Comparison of ENCODE assay signal across 1 cellular context in genomic region chr15:32870240-32871033, GRCh38.
TF ChIP-seq lines count a peak whose summit lies in the region.

No MANE protein-coding gene starts in this region.

TF ChIP-seq in HEK293, 187 proteins besides CTCF, POLR2A, EP300 and RAD21 (continued from another document and continues in another):
- TF ChIP-seq INSM2 (tag by site-specific recombination; IDR thresholded peaks at IDR 0.05) (0 out of 2 replicates have a peak, but pooled peaks have one; percentile 22), SP7 (tag by site-specific recombination; IDR thresholded peaks at IDR 0.05) (peak; percentile 58), KLF17 (tag by site-specific recombination; IDR thresholded peaks at IDR 0.05) (no peak), ZBTB49 (tag by site-specific recombination; IDR thresholded peaks at IDR 0.05; ENCODE audit: low read depth) (no peak), ZNF629 (tag by site-specific recombination; IDR thresholded peaks at IDR 0.05) (peak; percentile 94), ZBTB44 (tag by site-specific recombination; IDR thresholded peaks at IDR 0.05) (no peak), ZNF560 (tag by site-specific recombination; IDR thresholded peaks at IDR 0.05; ENCODE audit: borderline replicate concordance) (no peak), ZNF155 (tag by site-specific recombination; IDR thresholded peaks at IDR 0.05) (no peak), HOXD13 (CRISPR knock-in tag; IDR thresholded peaks at IDR 0.05; ENCODE audit: borderline replicate concordance) (no peak), ZNF169 (tag by site-specific recombination; IDR thresholded peaks at IDR 0.05) (no peak), SCRT1 (tag by site-specific recombination; IDR thresholded peaks at IDR 0.05; ENCODE audit: borderline replicate concordance) (no peak), ZFP37 (tag by site-specific recombination; IDR thresholded peaks at IDR 0.05) (no peak), ZNF132 (tag by site-specific recombination; IDR thresholded peaks at IDR 0.05; ENCODE audit: borderline replicate concordance) (no peak), ZNF76 (tag by site-specific recombination; IDR thresholded peaks at IDR 0.05; ENCODE audit: borderline replicate concordance, low read depth) (no peak), ZFP3 (tag by site-specific recombination; IDR thresholded peaks at IDR 0.05; ENCODE audit: low read depth) (no peak), ZNF133 (tag by site-specific recombination; IDR thresholded peaks at IDR 0.05) (no peak), ZNF223 (tag by site-specific recombination; IDR thresholded peaks at IDR 0.05) (no peak), ZNF248 (tag by site-specific recombination; IDR thresholded peaks at IDR 0.05) (no peak), ZNF610 (tag by site-specific recombination; IDR thresholded peaks at IDR 0.05; ENCODE audit: borderline replicate concordance) (no peak), ZBTB48 (tag by site-specific recombination; IDR thresholded peaks at IDR 0.05) (no peak), IKZF3 (tag by site-specific recombination; IDR thresholded peaks at IDR 0.05) (no peak), ZNF473 (tag by site-specific recombination; IDR thresholded peaks at IDR 0.05) (no peak), OVOL3 (tag by site-specific recombination; IDR thresholded peaks at IDR 0.05) (no peak), GFI1B (tag by site-specific recombination; IDR thresholded peaks at IDR 0.05) (no peak), KLF8 (tag by site-specific recombination; IDR thresholded peaks at IDR 0.05) (peak; percentile 48), ZNF596 (tag by site-specific recombination; IDR thresholded peaks at IDR 0.05) (no peak), ZNF121 (tag by site-specific recombination; IDR thresholded peaks at IDR 0.05) (no peak), ZBTB21 (tag by site-specific recombination; IDR thresholded peaks at IDR 0.05) (peak; percentile 79), ZNF211 (tag by site-specific recombination; IDR thresholded peaks at IDR 0.05; ENCODE audit: low read depth) (no peak), GLIS1 (tag by site-specific recombination; IDR thresholded peaks at IDR 0.05) (no peak), ZNF585B (tag by site-specific recombination; IDR thresholded peaks at IDR 0.05) (no peak), ZNF530 (tag by site-specific recombination; IDR thresholded peaks at IDR 0.05; ENCODE audit: low read depth) (no peak), ZNF112 (tag by site-specific recombination; IDR thresholded peaks at IDR 0.05) (no peak), ZNF302 (tag by site-specific recombination; IDR thresholded peaks at IDR 0.05; ENCODE audit: low read depth) (no peak)
- TF ChIP-seq, protein P1, sequence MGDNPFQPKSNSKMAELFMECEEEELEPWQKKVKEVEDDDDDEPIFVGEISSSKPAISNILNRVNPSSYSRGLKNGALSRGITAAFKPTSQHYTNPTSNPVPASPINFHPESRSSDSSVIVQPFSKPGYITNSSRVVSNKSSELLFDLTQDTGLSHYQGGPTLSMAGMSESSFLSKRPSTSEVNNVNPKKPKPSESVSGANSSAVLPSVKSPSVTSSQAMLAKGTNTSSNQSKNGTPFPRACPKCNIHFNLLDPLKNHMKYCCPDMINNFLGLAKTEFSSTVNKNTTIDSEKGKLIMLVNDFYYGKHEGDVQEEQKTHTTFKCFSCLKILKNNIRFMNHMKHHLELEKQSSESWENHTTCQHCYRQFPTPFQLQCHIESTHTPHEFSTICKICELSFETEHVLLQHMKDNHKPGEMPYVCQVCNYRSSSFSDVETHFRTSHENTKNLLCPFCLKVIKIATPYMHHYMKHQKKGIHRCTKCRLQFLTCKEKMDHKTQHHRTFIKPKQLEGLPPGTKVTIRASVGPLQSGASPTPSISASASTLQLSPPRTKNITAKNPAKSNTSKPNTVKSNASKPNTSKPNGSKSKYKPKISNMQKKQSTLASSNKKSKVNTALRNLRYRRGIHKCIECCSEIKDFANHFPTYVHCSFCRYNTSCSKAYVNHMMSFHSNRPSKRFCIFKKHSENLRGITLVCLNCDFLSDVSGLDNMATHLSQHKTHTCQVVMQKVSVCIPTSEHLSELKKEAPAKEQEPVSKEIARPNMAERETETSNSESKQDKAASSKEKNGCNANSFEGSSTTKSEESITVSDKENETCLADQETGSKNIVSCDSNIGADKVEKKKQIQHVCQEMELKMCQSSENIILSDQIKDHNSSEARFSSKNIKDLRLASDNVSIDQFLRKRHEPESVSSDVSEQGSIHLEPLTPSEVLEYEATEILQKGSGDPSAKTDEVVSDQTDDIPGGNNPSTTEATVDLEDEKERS (tag by site-specific recombination; IDR thresholded peaks at IDR 0.05), result no peak
- TF ChIP-seq, protein P2, sequence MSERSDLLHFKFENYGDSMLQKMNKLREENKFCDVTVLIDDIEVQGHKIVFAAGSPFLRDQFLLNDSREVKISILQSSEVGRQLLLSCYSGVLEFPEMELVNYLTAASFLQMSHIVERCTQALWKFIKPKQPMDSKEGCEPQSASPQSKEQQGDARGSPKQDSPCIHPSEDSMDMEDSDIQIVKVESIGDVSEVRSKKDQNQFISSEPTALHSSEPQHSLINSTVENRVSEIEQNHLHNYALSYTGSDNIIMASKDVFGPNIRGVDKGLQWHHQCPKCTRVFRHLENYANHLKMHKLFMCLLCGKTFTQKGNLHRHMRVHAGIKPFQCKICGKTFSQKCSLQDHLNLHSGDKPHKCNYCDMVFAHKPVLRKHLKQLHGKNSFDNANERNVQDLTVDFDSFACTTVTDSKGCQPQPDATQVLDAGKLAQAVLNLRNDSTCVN (tag by site-specific recombination; optimal IDR thresholded peaks at IDR 0.05), result no peak
- TF ChIP-seq, protein P3, sequence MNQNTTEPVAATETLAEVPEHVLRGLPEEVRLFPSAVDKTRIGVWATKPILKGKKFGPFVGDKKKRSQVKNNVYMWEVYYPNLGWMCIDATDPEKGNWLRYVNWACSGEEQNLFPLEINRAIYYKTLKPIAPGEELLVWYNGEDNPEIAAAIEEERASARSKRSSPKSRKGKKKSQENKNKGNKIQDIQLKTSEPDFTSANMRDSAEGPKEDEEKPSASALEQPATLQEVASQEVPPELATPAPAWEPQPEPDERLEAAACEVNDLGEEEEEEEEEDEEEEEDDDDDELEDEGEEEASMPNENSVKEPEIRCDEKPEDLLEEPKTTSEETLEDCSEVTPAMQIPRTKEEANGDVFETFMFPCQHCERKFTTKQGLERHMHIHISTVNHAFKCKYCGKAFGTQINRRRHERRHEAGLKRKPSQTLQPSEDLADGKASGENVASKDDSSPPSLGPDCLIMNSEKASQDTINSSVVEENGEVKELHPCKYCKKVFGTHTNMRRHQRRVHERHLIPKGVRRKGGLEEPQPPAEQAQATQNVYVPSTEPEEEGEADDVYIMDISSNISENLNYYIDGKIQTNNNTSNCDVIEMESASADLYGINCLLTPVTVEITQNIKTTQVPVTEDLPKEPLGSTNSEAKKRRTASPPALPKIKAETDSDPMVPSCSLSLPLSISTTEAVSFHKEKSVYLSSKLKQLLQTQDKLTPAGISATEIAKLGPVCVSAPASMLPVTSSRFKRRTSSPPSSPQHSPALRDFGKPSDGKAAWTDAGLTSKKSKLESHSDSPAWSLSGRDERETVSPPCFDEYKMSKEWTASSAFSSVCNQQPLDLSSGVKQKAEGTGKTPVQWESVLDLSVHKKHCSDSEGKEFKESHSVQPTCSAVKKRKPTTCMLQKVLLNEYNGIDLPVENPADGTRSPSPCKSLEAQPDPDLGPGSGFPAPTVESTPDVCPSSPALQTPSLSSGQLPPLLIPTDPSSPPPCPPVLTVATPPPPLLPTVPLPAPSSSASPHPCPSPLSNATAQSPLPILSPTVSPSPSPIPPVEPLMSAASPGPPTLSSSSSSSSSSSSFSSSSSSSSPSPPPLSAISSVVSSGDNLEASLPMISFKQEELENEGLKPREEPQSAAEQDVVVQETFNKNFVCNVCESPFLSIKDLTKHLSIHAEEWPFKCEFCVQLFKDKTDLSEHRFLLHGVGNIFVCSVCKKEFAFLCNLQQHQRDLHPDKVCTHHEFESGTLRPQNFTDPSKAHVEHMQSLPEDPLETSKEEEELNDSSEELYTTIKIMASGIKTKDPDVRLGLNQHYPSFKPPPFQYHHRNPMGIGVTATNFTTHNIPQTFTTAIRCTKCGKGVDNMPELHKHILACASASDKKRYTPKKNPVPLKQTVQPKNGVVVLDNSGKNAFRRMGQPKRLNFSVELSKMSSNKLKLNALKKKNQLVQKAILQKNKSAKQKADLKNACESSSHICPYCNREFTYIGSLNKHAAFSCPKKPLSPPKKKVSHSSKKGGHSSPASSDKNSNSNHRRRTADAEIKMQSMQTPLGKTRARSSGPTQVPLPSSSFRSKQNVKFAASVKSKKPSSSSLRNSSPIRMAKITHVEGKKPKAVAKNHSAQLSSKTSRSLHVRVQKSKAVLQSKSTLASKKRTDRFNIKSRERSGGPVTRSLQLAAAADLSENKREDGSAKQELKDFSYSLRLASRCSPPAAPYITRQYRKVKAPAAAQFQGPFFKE (tag by site-specific recombination; IDR thresholded peaks at IDR 0.05; ENCODE audit: borderline replicate concordance), result no peak
- TF ChIP-seq, protein P4, sequence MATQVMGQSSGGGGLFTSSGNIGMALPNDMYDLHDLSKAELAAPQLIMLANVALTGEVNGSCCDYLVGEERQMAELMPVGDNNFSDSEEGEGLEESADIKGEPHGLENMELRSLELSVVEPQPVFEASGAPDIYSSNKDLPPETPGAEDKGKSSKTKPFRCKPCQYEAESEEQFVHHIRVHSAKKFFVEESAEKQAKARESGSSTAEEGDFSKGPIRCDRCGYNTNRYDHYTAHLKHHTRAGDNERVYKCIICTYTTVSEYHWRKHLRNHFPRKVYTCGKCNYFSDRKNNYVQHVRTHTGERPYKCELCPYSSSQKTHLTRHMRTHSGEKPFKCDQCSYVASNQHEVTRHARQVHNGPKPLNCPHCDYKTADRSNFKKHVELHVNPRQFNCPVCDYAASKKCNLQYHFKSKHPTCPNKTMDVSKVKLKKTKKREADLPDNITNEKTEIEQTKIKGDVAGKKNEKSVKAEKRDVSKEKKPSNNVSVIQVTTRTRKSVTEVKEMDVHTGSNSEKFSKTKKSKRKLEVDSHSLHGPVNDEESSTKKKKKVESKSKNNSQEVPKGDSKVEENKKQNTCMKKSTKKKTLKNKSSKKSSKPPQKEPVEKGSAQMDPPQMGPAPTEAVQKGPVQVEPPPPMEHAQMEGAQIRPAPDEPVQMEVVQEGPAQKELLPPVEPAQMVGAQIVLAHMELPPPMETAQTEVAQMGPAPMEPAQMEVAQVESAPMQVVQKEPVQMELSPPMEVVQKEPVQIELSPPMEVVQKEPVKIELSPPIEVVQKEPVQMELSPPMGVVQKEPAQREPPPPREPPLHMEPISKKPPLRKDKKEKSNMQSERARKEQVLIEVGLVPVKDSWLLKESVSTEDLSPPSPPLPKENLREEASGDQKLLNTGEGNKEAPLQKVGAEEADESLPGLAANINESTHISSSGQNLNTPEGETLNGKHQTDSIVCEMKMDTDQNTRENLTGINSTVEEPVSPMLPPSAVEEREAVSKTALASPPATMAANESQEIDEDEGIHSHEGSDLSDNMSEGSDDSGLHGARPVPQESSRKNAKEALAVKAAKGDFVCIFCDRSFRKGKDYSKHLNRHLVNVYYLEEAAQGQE (tag by site-specific recombination; IDR thresholded peaks at IDR 0.05), result no peak
